Comparison of ENCODE assay signal across 15 cellular contexts in genomic region chr10:33365314-33365713, GRCh38. TPM values are rescaled to one million over a fixed set of nuclear protein-coding genes. Genes with fewer than 3 reads are reported as not detected.
DNase-seq lines count a peak whose midpoint lies in the region; TF ChIP-seq lines count a peak whose summit lies in the region.
"Had no signal": no experiment of that assay in that cellular context is flagged by ENCODE, and none has a peak within 500 bp of the region (broad histone marks: within the 10 kb centered on the region; RNA-seq: fewer than 3 reads in every experiment).

No MANE protein-coding gene starts in this region.

- no peak for TF ChIP-seq CTCF in CD14-positive monocyte (IDR thresholded peaks at IDR 0.05)
- no peak for TF ChIP-seq CTCF in fibroblast of lung (conservative IDR thresholded peaks at IDR 0.05 in 1 of 2, IDR thresholded peaks at IDR 0.05 in 1 of 2; ENCODE audit: low read depth in 1 of 2, low read length in 2 of 2)

- H3K27ac ChIP-seq in fibroblast of lung (ENCODE audit: insufficient read depth, low read length) = peak overlapping the region; percentile 75
- H3K27ac ChIP-seq: dorsolateral prefrontal cortex, stomach had no signal

- peaks cover 19% of the 10 kb centered on the region for H3K4me1 Mint-ChIP-seq in CD14-positive monocyte
- peaks cover 6% of the 10 kb centered on the region for H3K4me1 Mint-ChIP-seq in T-helper 1 cell treated with Interleukin-12 subunit alpha and Interleukin-12 subunit beta and Interleukin-4 antibody, amounts not matched to agents 30 μg/mL and 1 μg/mL, for 36 hours (ENCODE audit: low read depth)
- H3K4me1 Mint-ChIP-seq: memory B cell had no signal

- H3K4me3 ChIP-seq in fibroblast of lung (replicated peaks in 1 of 4; ENCODE audit: control extremely low read depth in 1 of 4, insufficient read depth in 1 of 4, low read depth in 3 of 4, low read length in 4 of 4) (no peak overlapping the region), HAP-1 (no peak overlapping the region)
- H3K4me3 ChIP-seq: dorsolateral prefrontal cortex, GM12878, stomach had no signal

- peak overlapping the region; percentile 3 for H3K9ac ChIP-seq in fibroblast of lung (ENCODE audit: insufficient read depth, low read length)

- H2AFZ ChIP-seq in fibroblast of lung (ENCODE audit: low read length) = peak overlapping the region; percentile 42

- H3K27me3 Mint-ChIP-seq in CD14-positive monocyte (ENCODE audit: low read depth in 3 of 3) = peaks cover 0 to 6% (median 0%) of the 10 kb centered on the region in 3 donors
- H3K27me3 Mint-ChIP-seq in T-helper 1 cell treated with Interleukin-12 subunit alpha and Interleukin-12 subunit beta and Interleukin-4 antibody, amounts not matched to agents 30 μg/mL and 1 μg/mL, for 36 hours (ENCODE audit: low read depth) = no peaks in the 10 kb centered on the region

- no peaks in the 10 kb centered on the region for H4K20me1 ChIP-seq in fibroblast of lung (ENCODE audit: control insufficient read depth, extremely low read depth, insufficient read depth, low read length)

- peak overlapping the region; percentile 90 to 96 (median 96) for H3K27ac Mint-ChIP-seq in CD14-positive monocyte
- peak overlapping the region; percentile 45 for H3K27ac Mint-ChIP-seq in T-helper 1 cell treated with Interleukin-12 subunit alpha and Interleukin-12 subunit beta and Interleukin-4 antibody, amounts not matched to agents 30 μg/mL and 1 μg/mL, for 36 hours
- H3K27ac Mint-ChIP-seq: CD8-positive, alpha-beta T cell; memory B cell had no signal

- H3K27me3 ChIP-seq in fibroblast of lung (ENCODE audit: control insufficient read depth, insufficient read depth, low read length) (no peaks in the 10 kb centered on the region), HAP-1 (ENCODE audit: low read depth) (no peaks in the 10 kb centered on the region)
- H3K27me3 ChIP-seq: dorsolateral prefrontal cortex, stomach had no signal

- intact Hi-C loops in CD14-positive monocyte (cut with micrococcal nuclease) = loop anchor here (10.0 kb wide), 1 partner anchor 139 kb away; no protein-coding TSS in a partner anchor

- in situ Hi-C loops in HAP-1 (cut with MboI; ENCODE audit: low sequenced_read_pairs) = no loop called here

- H3K9me3 ChIP-seq in fibroblast of lung (ENCODE audit: control insufficient read depth, insufficient read depth, low read depth, low read length) = no peaks in the 10 kb centered on the region
- peaks cover 4% of the 10 kb centered on the region; the same call in 1 of the 2 replicates for H3K9me3 ChIP-seq in HAP-1

- peak overlapping the region in 1 of 2 donors; percentile 36 for H3K4me3 Mint-ChIP-seq in CD14-positive monocyte
- H3K4me3 Mint-ChIP-seq in T-helper 1 cell treated with Interleukin-12 subunit alpha and Interleukin-12 subunit beta and Interleukin-4 antibody, amounts not matched to agents 30 μg/mL and 1 μg/mL, for 36 hours = no peak overlapping the region
- H3K4me3 Mint-ChIP-seq: CD8-positive, alpha-beta T cell; memory B cell had no signal

- H3K36me3 ChIP-seq in fibroblast of lung (ENCODE audit: control insufficient read depth, insufficient read depth, low read length) = no peaks in the 10 kb centered on the region
- no peaks in the 10 kb centered on the region for H3K36me3 ChIP-seq in HAP-1 (replicated peaks)
- H3K36me3 ChIP-seq: stomach had no signal

- H3K9me3 Mint-ChIP-seq in CD14-positive monocyte = peaks cover 15 to 29% (median 22%) of the 10 kb centered on the region in 7 donors
- H3K9me3 Mint-ChIP-seq in T-helper 1 cell treated with Interleukin-12 subunit alpha and Interleukin-12 subunit beta and Interleukin-4 antibody, amounts not matched to agents 30 μg/mL and 1 μg/mL, for 36 hours = peaks cover 22% of the 10 kb centered on the region

- H3K79me2 ChIP-seq in fibroblast of lung (ENCODE audit: control insufficient read depth, insufficient read depth, low read length) = no peaks in the 10 kb centered on the region

- H3K4me2 ChIP-seq in fibroblast of lung (ENCODE audit: extremely low read depth, insufficient read depth, low read length) = peak overlapping the region; percentile 41

- no peaks in the 10 kb centered on the region for H3K36me3 Mint-ChIP-seq in CD14-positive monocyte
- H3K36me3 Mint-ChIP-seq in T-helper 1 cell treated with Interleukin-12 subunit alpha and Interleukin-12 subunit beta and Interleukin-4 antibody, amounts not matched to agents 30 μg/mL and 1 μg/mL, for 36 hours (ENCODE audit: low read depth) = no peaks in the 10 kb centered on the region
- H3K36me3 Mint-ChIP-seq: CD8-positive, alpha-beta T cell had no signal

- peaks cover 7% of the 10 kb centered on the region for H3K4me1 ChIP-seq in fibroblast of lung (ENCODE audit: control insufficient read depth, extremely low read depth, insufficient read depth, low read length)
- no peaks in the 10 kb centered on the region for H3K4me1 ChIP-seq in HAP-1
- H3K4me1 ChIP-seq: stomach had no signal

- DNase-seq in CD14-positive monocyte (ENCODE audit: low spot score) = no peak
- peak; percentile 49 for DNase-seq in HCEC 1CT
- peak; percentile 36 to 46 for DNase-seq in fibroblast of lung (ENCODE audit: low read depth in 2 of 2)
- DNase-seq in NCI-H1092 treated with DMSO at 0.1 percent for 48 hours (lab: John Stamatoyannopoulos, UW) = no peak
- DNase-seq in HAP-1 (ENCODE audit: low spot score in 2 of 2) = no peak
- no peak for DNase-seq in dermis blood vessel endothelial cell
- DNase-seq: aorta; CD8-positive, alpha-beta T cell; dorsolateral prefrontal cortex; NCI-H1417 treated with DMSO at 0.1 percent for 48 hours; NCI-H446; stomach had no signal

RNA-seq across cellular contexts. Expression of gene NRP1, which starts 30.8 kb away (rescaled TPM):
- polyA plus RNA-seq in CD14-positive monocyte = 1 to 10 TPM; 1.1 to 1.7 TPM
- total RNA-seq in fibroblast of lung = 362 and 373 TPM in 2 replicates
- polyA plus RNA-seq in fibroblast of lung = 187 and 307 TPM in 2 replicates
- polyA plus RNA-seq in fibroblast of lung (2012) = 195 and 285 TPM in 2 replicates
- polyA minus RNA-seq in fibroblast of lung (ENCODE audit: low replicate concordance) = 203 and 273 TPM in 2 replicates
- total RNA-seq in dermis blood vessel endothelial cell = 178 and 209 TPM in 2 replicates
- total RNA-seq: CD8-positive, alpha-beta T cell had no signal

Comparison
In these comparisons a context has a peak if more than half of its experiments do, and no peak if none do; other contexts are left out.
1. DNase-seq: peak in HCEC 1CT (single experiment) and fibroblast of lung (2 of 2); none in CD14-positive monocyte (single experiment), NCI-H1092 treated with DMSO at 0.1 percent for 48 hours (single experiment), HAP-1 (0 of 2) and dermis blood vessel endothelial cell (single experiment).